In genomic region chr16:426115-426905, GRCh38 we compare ENCODE assay signal across 1 cellular context.
TF ChIP-seq lines count a peak whose summit lies in the region.

No MANE protein-coding gene starts in this region.

TF ChIP-seq in HEK293, 187 proteins besides CTCF, POLR2A, EP300 and RAD21 (continued from another document and continues in another):
- peak; percentile 16; the same call in 1 of the 2 replicates for TF ChIP-seq ZNF645 (tag by site-specific recombination; IDR thresholded peaks at IDR 0.05)
- TF ChIP-seq ZFP37 (tag by site-specific recombination; IDR thresholded peaks at IDR 0.05): peak; percentile 76; the same call in 1 of the 2 replicates
- TF ChIP-seq ZNF292 (tag by site-specific recombination; IDR thresholded peaks at IDR 0.05; ENCODE audit: borderline replicate concordance, low read depth): no peak
- TF ChIP-seq ZNF621 (tag by site-specific recombination; IDR thresholded peaks at IDR 0.05): no peak
- no peak for TF ChIP-seq KLF10 (tag by site-specific recombination; IDR thresholded peaks at IDR 0.05)
- peak; percentile 34; the same call in 1 of the 2 replicates for TF ChIP-seq PATZ1 (tag by site-specific recombination; IDR thresholded peaks at IDR 0.05)
- no peak for TF ChIP-seq ELK4 (IDR thresholded peaks at IDR 0.05; ENCODE audit: borderline replicate concordance, low read depth, low read length)
- no peak for TF ChIP-seq ZNF341 (tag by site-specific recombination; IDR thresholded peaks at IDR 0.05; ENCODE audit: low read depth)
- no peak for TF ChIP-seq KLF17 (tag by site-specific recombination; IDR thresholded peaks at IDR 0.05)
- no peak for TF ChIP-seq ATF2 (tag by site-specific recombination; IDR thresholded peaks at IDR 0.05; ENCODE audit: low read depth)
- no peak for TF ChIP-seq ZNF211 (tag by site-specific recombination; IDR thresholded peaks at IDR 0.05; ENCODE audit: low read depth)
- peak; percentile 44; the same call in 1 of the 2 replicates for TF ChIP-seq KLF9 (tag by site-specific recombination; IDR thresholded peaks at IDR 0.05; ENCODE audit: low read depth)
- TF ChIP-seq ZBTB20 (tag by site-specific recombination; IDR thresholded peaks at IDR 0.05): peak; percentile 98
- TF ChIP-seq ZNF416 (tag by site-specific recombination; IDR thresholded peaks at IDR 0.05): no peak
- TF ChIP-seq IKZF3 (tag by site-specific recombination; IDR thresholded peaks at IDR 0.05): no peak
- no peak for TF ChIP-seq GLIS1 (tag by site-specific recombination; IDR thresholded peaks at IDR 0.05)
- TF ChIP-seq ZFHX2 (tag by site-specific recombination; conservative IDR thresholded peaks at IDR 0.05): peak; percentile 37
- no peak for TF ChIP-seq ZNF202 (tag by site-specific recombination; IDR thresholded peaks at IDR 0.05; ENCODE audit: borderline replicate concordance)
- peak; percentile 78 for TF ChIP-seq ZBTB8A (tag by site-specific recombination; IDR thresholded peaks at IDR 0.05)
- no peak for TF ChIP-seq ZNF221 (tag by site-specific recombination; IDR thresholded peaks at IDR 0.05; ENCODE audit: borderline replicate concordance)
- TF ChIP-seq KLF8 (tag by site-specific recombination; IDR thresholded peaks at IDR 0.05): no peak
- TF ChIP-seq KLF7 (tag by site-specific recombination; IDR thresholded peaks at IDR 0.05; ENCODE audit: borderline replicate concordance): no peak
- 0 out of 2 replicates have a peak, but pooled peaks have one; percentile 33 for TF ChIP-seq ZBTB17 (tag by site-specific recombination; IDR thresholded peaks at IDR 0.05)
- TF ChIP-seq ZBTB7A (tag by site-specific recombination; IDR thresholded peaks at IDR 0.05; ENCODE audit: low read depth): 0 out of 2 replicates have a peak, but pooled peaks have one; percentile 41
- no peak for TF ChIP-seq ZNF350 (tag by site-specific recombination; IDR thresholded peaks at IDR 0.05)
- no peak for TF ChIP-seq HOXA7 (CRISPR knock-in tag; IDR thresholded peaks at IDR 0.05; ENCODE audit: borderline replicate concordance)
- TF ChIP-seq FEZF1 (tag by site-specific recombination; IDR thresholded peaks at IDR 0.05): no peak
- TF ChIP-seq ZNF214 (tag by site-specific recombination; IDR thresholded peaks at IDR 0.05; ENCODE audit: borderline replicate concordance): no peak
- peak; percentile 70; the same call in 1 of the 2 replicates for TF ChIP-seq PRDM2 (tag by site-specific recombination; IDR thresholded peaks at IDR 0.05; ENCODE audit: borderline replicate concordance)
- TF ChIP-seq ZNF830 (tag by site-specific recombination; IDR thresholded peaks at IDR 0.05; ENCODE audit: low read depth): no peak
- TF ChIP-seq KLF16 (tag by site-specific recombination; IDR thresholded peaks at IDR 0.05): peak; percentile 61
- TF ChIP-seq ZNF488 (tag by site-specific recombination; IDR thresholded peaks at IDR 0.05): no peak
- TF ChIP-seq TCF7L2 (IDR thresholded peaks at IDR 0.05; ENCODE audit: borderline replicate concordance, low read depth, low read length): no peak
- TF ChIP-seq ZXDB (tag by site-specific recombination; IDR thresholded peaks at IDR 0.05): peak; percentile 46; the same call in 1 of the 2 replicates
- TF ChIP-seq ZNF692 (tag by site-specific recombination; IDR thresholded peaks at IDR 0.05): peak; percentile 33; the same call in 1 of the 2 replicates
- TF ChIP-seq EGR2 (tag by site-specific recombination; IDR thresholded peaks at IDR 0.05; ENCODE audit: low read depth): peak; percentile 26; the same call in 1 of the 2 replicates
- no peak for TF ChIP-seq ZNF791 (tag by site-specific recombination; IDR thresholded peaks at IDR 0.05)
- no peak for TF ChIP-seq SETDB1 (IDR thresholded peaks at IDR 0.05; ENCODE audit: insufficient read length, low read length)
- TF ChIP-seq ZNF311 (tag by site-specific recombination; IDR thresholded peaks at IDR 0.05; ENCODE audit: borderline replicate concordance): no peak
- no peak for TF ChIP-seq ZNF26 (tag by site-specific recombination; IDR thresholded peaks at IDR 0.05)
- TF ChIP-seq ZEB2 (tag by site-specific recombination; IDR thresholded peaks at IDR 0.05): peak; percentile 73
- peak; percentile 95 for TF ChIP-seq ZNF600 (tag by site-specific recombination; IDR thresholded peaks at IDR 0.05)
- no peak for TF ChIP-seq WT1 (tag by site-specific recombination; IDR thresholded peaks at IDR 0.05)
- TF ChIP-seq ZNF707 (tag by site-specific recombination; IDR thresholded peaks at IDR 0.05): no peak
- TF ChIP-seq ZNF239 (tag by site-specific recombination; IDR thresholded peaks at IDR 0.05): no peak
- TF ChIP-seq SP3 (tag by site-specific recombination; IDR thresholded peaks at IDR 0.05): no peak
- no peak for TF ChIP-seq ZNF548 (tag by site-specific recombination; IDR thresholded peaks at IDR 0.05)
- 0 out of 2 replicates have a peak, but pooled peaks have one; percentile 48 for TF ChIP-seq ZNF561 (tag by site-specific recombination; IDR thresholded peaks at IDR 0.05; ENCODE audit: borderline replicate concordance)
